In genomic region chr4:156771171-156771837, GRCh38 we compare ENCODE assay signal across 1 cellular context.
TF ChIP-seq lines count a peak whose summit lies in the region.

No MANE protein-coding gene starts in this region.

TF ChIP-seq in IMR-90, 13 proteins besides CTCF, POLR2A, EP300 and RAD21 (continued from another document):
- TF ChIP-seq USF2 (IDR thresholded peaks at IDR 0.05; ENCODE audit: low read depth, low read length) = no peak
- no peak for TF ChIP-seq SMC3 (IDR thresholded peaks at IDR 0.05; ENCODE audit: low read depth, low read length)
- TF ChIP-seq RCOR1 (IDR thresholded peaks at IDR 0.05; ENCODE audit: insufficient replicate concordance, low read length) = no peak
